Comparison of ENCODE assay signal across 8 cellular contexts in the genomic region with DNA sequence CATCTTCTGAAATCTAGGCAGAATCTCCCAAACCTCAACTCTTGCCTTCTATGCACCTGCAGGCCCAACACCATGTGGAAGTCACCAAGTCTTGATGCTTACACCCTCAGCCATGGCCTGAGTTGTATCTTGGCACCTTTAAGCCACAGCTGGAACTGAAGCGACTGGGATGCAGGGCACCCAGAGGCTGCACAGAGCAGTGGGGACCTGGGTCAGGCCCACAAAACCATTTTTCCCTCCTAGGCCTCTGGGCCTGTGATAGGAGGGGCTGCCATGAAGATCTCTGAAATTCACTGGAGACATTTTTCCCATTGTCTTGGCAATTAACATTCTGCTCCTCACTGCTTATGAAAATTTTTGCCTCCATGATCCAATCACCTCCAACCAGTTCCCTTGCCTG.
"Had no signal": no experiment of that assay in that cellular context is flagged by ENCODE, and none has a peak within 500 bp of the region (broad histone marks: within the 10 kb centered on the region; RNA-seq: fewer than 3 reads in every experiment).

No MANE protein-coding gene starts in this region.

- DNase-seq: IMR-90, KBM-7, KG1 had no signal

- FAIRE-seq: HepG2, HTR-8/SVneo, K562 had no signal

- H3K36me3 Mint-ChIP-seq: IgD-negative memory B cell had no signal

- H3K4me3 ChIP-seq: K562 had no signal

- H3K27me3 Mint-ChIP-seq: IgD-negative memory B cell had no signal

- H3K27ac Mint-ChIP-seq: IgD-negative memory B cell had no signal

- H3K4me1 Mint-ChIP-seq: IgD-negative memory B cell had no signal

- H3K4me3 Mint-ChIP-seq: IgD-negative memory B cell had no signal

- H3K27ac ChIP-seq: HL-60 had no signal
